In the genomic region with DNA sequence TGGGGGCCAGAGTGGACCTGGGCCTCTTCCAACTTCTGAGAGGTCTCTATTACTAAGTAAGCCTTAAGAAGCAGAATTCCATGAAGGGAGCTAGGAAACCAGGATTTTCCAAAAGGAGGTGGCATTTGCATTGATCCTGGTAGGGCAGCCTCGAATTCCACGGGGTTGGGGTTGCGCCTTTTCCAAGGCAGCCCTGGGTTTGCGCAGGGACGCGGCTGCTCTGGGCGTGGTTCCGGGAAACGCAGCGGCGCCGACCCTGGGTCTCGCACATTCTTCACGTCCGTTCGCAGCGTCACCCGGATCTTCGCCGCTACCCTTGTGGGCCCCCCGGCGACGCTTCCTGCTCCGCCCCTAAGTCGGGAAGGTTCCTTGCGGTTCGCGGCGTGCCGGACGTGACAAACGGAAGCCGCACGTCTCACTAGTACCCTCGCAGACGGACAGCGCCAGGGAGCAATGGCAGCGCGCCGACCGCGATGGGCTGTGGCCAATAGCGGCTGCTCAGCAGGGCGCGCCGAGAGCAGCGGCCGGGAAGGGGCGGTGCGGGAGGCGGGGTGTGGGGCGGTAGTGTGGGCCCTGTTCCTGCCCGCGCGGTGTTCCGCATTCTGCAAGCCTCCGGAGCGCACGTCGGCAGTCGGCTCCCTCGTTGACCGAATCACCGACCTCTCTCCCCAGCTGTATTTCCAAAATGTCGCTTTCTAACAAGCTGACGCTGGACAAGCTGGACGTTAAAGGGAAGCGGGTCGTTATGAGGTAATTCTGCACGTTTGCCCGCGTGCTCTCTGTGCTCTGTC, we compare ENCODE assay signal across 8 cellular contexts. TPM values are rescaled to one million over a fixed set of nuclear protein-coding genes. Genes with fewer than 3 reads are reported as not detected.
DNase-seq lines count a peak whose midpoint lies in the region; ATAC-seq and TF ChIP-seq lines count a peak whose summit lies in the region.

Gene PGK1 (plus strand): TSS at position 593 of the 791 bp plus-strand sequence. CDS start 93 bp downstream, at position 686.

- H3K27me3 ChIP-seq in A673 (replicated peaks; ENCODE audit: insufficient read depth, low read depth, low read length, poor library complexity) (no peaks in the 10 kb centered on the region), breast epithelium (peaks cover 0 to 30% of the 10 kb centered on the region in 2 donors)

- intact Hi-C loops in A673 (cut with micrococcal nuclease; ENCODE audit: unreplicated experiment), result no loop called here
- intact Hi-C loops in breast epithelium (cut with DNase I; ENCODE audit: low total_unique reads), result no loop called here

- BruUV-seq in A673 (replicated peaks; lab: Mats Ljungman, UMichigan), result no TSS peak

- peaks cover 5% of the 10 kb centered on the region for H3K36me3 ChIP-seq in A673 (ENCODE audit: insufficient read depth, low read length, poor library complexity, severe bottlenecking)
- H3K36me3 ChIP-seq in breast epithelium, result no peaks in the 10 kb centered on the region

- DNase-seq in A673 (ENCODE audit: low spot score) (peak; percentile 96), NCI-H2196 (lab: John Stamatoyannopoulos, UW; ENCODE audit: unreplicated experiment) (peak; percentile 88), breast epithelium (ENCODE audit: low spot score in 2 of 2) (peak; percentile 91 to 94)

- ATAC-seq in GM18868 (IDR thresholded peaks at IDR 0.05; ENCODE audit: unreplicated experiment) (peak; percentile 95), HG03108 (IDR thresholded peaks at IDR 0.05; ENCODE audit: unreplicated experiment) (peak; percentile 95)

- H3K4me3 ChIP-seq in A673 (ENCODE audit: low read depth, low read length, poor library complexity, severe bottlenecking), result peak within 1 kb of the TSS; percentile 81
- peak within 1 kb of the TSS; percentile 72 to 78 (median 76) for H3K4me3 ChIP-seq in breast epithelium
- H3K4me3 ChIP-seq in iPS-18c (ENCODE audit: insufficient read depth, low read depth, low read length), result peak within 1 kb of the TSS; percentile 80
- peak within 1 kb of the TSS; percentile 55 to 89 (median 71) for H3K4me3 ChIP-seq in skin epidermis

- TF ChIP-seq CTCF in A673 (conservative IDR thresholded peaks at IDR 0.05; ENCODE audit: low read depth, low read length) (no peak), VCaP (conservative IDR thresholded peaks at IDR 0.05) (no peak), breast epithelium (IDR thresholded peaks at IDR 0.05) (no peak)

- peak; percentile 56 for TF ChIP-seq POLR2A in breast epithelium (IDR thresholded peaks at IDR 0.05)

- H3K9me3 ChIP-seq in A673 (ENCODE audit: low read depth, low read length, poor library complexity, severe bottlenecking) (no peaks in the 10 kb centered on the region), breast epithelium (no peaks in the 10 kb centered on the region), iPS-18c (ENCODE audit: control insufficient read depth, insufficient read depth, low read length) (peaks cover 2% of the 10 kb centered on the region)

- POLR2A ChIA-PET in A673 (lab: Charles Lee; ENCODE audit: low non-redundant PET), result no interaction called here

- H3K27ac ChIP-seq in A673 (ENCODE audit: low read depth, low read length, poor library complexity, severe bottlenecking) (peak within 1 kb of the TSS; percentile 88), VCaP (peak within 1 kb of the TSS; percentile 87), breast epithelium (peak within 1 kb of the TSS; percentile 89 to 93), skin epidermis (peak within 1 kb of the TSS; percentile 63 to 97 (median 91))

- H3K4me1 ChIP-seq in A673 (ENCODE audit: insufficient read depth, low read length, poor library complexity, severe bottlenecking) (peaks cover 6% of the 10 kb centered on the region), breast epithelium (peaks cover 0 to 3% of the 10 kb centered on the region in 2 donors)

- CTCF ChIA-PET in A673 (lab: Charles Lee), result no interaction called here

RNA-seq across cellular contexts. Expression of gene PGK1, which starts in this region (rescaled TPM):
- total RNA-seq in A673 (2021), result 432 and 438 TPM in 2 replicates
- total RNA-seq in breast epithelium, result 100 to 1,000 TPM; 122 to 149 (median 126) TPM

Comparison
In these comparisons a context has a peak if more than half of its experiments do, and no peak if none do; other contexts are left out.
1. Peak in every context shown above with its lines: DNase-seq, ATAC-seq, H3K4me3 ChIP-seq and H3K27ac ChIP-seq.